Comparison of ENCODE assay signal across 26 cellular contexts in the genomic region with DNA sequence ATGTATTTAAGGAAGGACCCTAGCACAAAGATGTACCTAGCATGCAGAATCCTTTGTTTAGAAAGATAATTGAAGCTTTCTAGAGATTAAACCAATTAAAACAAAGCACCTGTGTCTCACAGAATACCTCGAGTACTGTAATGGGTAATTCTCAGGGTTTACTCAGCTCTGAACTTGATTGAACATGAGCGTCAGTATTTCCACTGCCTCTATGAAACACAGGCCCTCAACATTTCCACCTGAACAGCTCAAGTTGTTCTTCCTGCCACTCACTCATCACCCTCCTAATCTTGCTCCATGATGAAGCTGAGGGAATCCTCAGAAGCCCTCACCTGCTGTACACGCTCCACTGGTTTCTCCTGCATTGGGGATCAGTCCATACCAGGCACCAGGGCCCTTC.
"Had no signal": no experiment of that assay in that cellular context is flagged by ENCODE, and none has a peak within 500 bp of the region (broad histone marks: within the 10 kb centered on the region; RNA-seq: fewer than 3 reads in every experiment).

No MANE protein-coding gene starts in this region.

- ATAC-seq: activated CD8-positive, alpha-beta T cell treated with anti-CD3 and anti-CD28 coated beads, Interleukin-2, amount 10 ng/mL, durations not matched to agents 7 days and 5 days; activated T-cell treated with anti-CD3 and anti-CD28 coated beads, Interleukin-2, amount 50 U/mL, for 4 hours; body of pancreas; Panc1 had no signal

- H3K27me3 Mint-ChIP-seq: activated CD4-positive, alpha-beta T cell treated with anti-CD3 and anti-CD28 coated beads, Interleukin-2, amount 10 ng/mL, durations not matched to agents 7 days and 5 days; activated naive CD4-positive, alpha-beta T cell treated with anti-CD3 and anti-CD28 coated beads, Interleukin-2, amount 10 ng/mL, durations not matched to agents 7 days and 5 days had no signal

- H3K27me3 ChIP-seq: body of pancreas, breast epithelium, SJCRH30 had no signal

- H3K4me3 Mint-ChIP-seq: activated CD4-positive, alpha-beta T cell treated with anti-CD3 and anti-CD28 coated beads, Interleukin-2, amount 10 ng/mL, durations not matched to agents 7 days and 5 days; activated CD8-positive, alpha-beta T cell treated with anti-CD3 and anti-CD28 coated beads, Interleukin-2, amount 10 ng/mL, durations not matched to agents 7 days and 5 days; activated naive CD4-positive, alpha-beta T cell treated with anti-CD3 and anti-CD28 coated beads, Interleukin-2, amount 10 ng/mL, durations not matched to agents 7 days and 5 days; activated naive CD8-positive, alpha-beta T cell; activated T-cell treated with anti-CD3 and anti-CD28 coated beads, Interleukin-2, amount 50 U/mL, for 4 hours; IgD-negative memory B cell had no signal

- H3K9me3 Mint-ChIP-seq: activated CD4-positive, alpha-beta T cell treated with anti-CD3 and anti-CD28 coated beads, Interleukin-2, amount 10 ng/mL, durations not matched to agents 7 days and 5 days; activated naive CD4-positive, alpha-beta T cell treated with anti-CD3 and anti-CD28 coated beads, Interleukin-2, amount 10 ng/mL, durations not matched to agents 7 days and 5 days; activated T-cell treated with anti-CD3 and anti-CD28 coated beads, Interleukin-2, amount 50 U/mL, for 4 hours; IgD-negative memory B cell had no signal

- H3K4me1 ChIP-seq: body of pancreas, breast epithelium had no signal

- H3K4me1 Mint-ChIP-seq: activated CD4-positive, alpha-beta T cell treated with anti-CD3 and anti-CD28 coated beads, Interleukin-2, amount 10 ng/mL, durations not matched to agents 7 days and 5 days; activated naive CD4-positive, alpha-beta T cell treated with anti-CD3 and anti-CD28 coated beads, Interleukin-2, amount 10 ng/mL, durations not matched to agents 7 days and 5 days; IgD-negative memory B cell had no signal

- H3K9me3 ChIP-seq: body of pancreas, breast epithelium, SJCRH30 had no signal

- H3K36me3 ChIP-seq: breast epithelium, SJCRH30, WERI-Rb-1 had no signal

- H3K36me3 Mint-ChIP-seq: activated naive CD4-positive, alpha-beta T cell treated with anti-CD3 and anti-CD28 coated beads, Interleukin-2, amount 10 ng/mL, durations not matched to agents 7 days and 5 days; activated naive CD8-positive, alpha-beta T cell; IgD-negative memory B cell had no signal

- H3K27ac ChIP-seq: body of pancreas, breast epithelium, SJCRH30, SK-N-MC, WERI-Rb-1 had no signal

- H3K27ac Mint-ChIP-seq: activated CD4-positive, alpha-beta T cell treated with anti-CD3 and anti-CD28 coated beads, Interleukin-2, amount 10 ng/mL, durations not matched to agents 7 days and 5 days; activated CD8-positive, alpha-beta T cell treated with anti-CD3 and anti-CD28 coated beads, Interleukin-2, amount 10 ng/mL, durations not matched to agents 7 days and 5 days; activated naive CD4-positive, alpha-beta T cell treated with anti-CD3 and anti-CD28 coated beads, Interleukin-2, amount 10 ng/mL, durations not matched to agents 7 days and 5 days; activated naive CD8-positive, alpha-beta T cell; IgD-negative memory B cell had no signal

- DNase-seq: activated CD4-positive, alpha-beta T cell treated with anti-CD3 and anti-CD28 coated beads for 1 hour; activated CD4-positive, alpha-beta T cell treated with anti-CD3 and anti-CD28 coated beads, Interleukin-2, amount 10 ng/mL, durations not matched to agents 7 days and 5 days; activated CD4-positive, alpha-beta T cell treated with anti-CD3 and anti-CD28 coated beads, Interleukin-2, amount 50 U/mL, for 48 hours; activated CD4-positive, CD25-positive, alpha-beta regulatory T cell; activated CD8-positive, alpha-beta T cell treated with anti-CD3 and anti-CD28 coated beads, Interleukin-2, amount 10 ng/mL, durations not matched to agents 7 days and 5 days; activated effector memory CD4-positive, alpha-beta T cell treated with Interleukin-2 at 50 U/mL for 16 hours; activated naive CD4-positive, alpha-beta T cell treated with anti-CD3 and anti-CD28 coated beads, Interleukin-2, amount 10 ng/mL, durations not matched to agents 7 days and 5 days; activated T-cell treated with anti-CD3 and anti-CD28 coated beads, Interleukin-2, amount 50 U/mL, for 4 hours; body of pancreas; Karpas-422; KBM-7; NCI-H1105; NCI-H1417 treated with DMSO at 0.1 percent for 48 hours; NCI-H187 treated with DMSO at 0.1 percent for 48 hours; NCI-H2081; NCI-H345; NCI-H524 treated with DMSO at 0.1 percent for 48 hours; SHP77; SJCRH30; T1000; WERI-Rb-1 had no signal

- H3K4me3 ChIP-seq: body of pancreas, breast epithelium, SJCRH30, SK-N-MC had no signal
